Comparison of ENCODE assay signal across 24 cellular contexts in genomic region chr2:210917465-210917864, GRCh38.
"Had no signal": no experiment of that assay in that cellular context is flagged by ENCODE, and none has a peak within 500 bp of the region (broad histone marks: within the 10 kb centered on the region; RNA-seq: fewer than 3 reads in every experiment).

No MANE protein-coding gene starts in this region.

- DNase-seq: activated B cell treated with CpG ODN at 0.5 μM for 24 hours; activated CD4-positive, alpha-beta T cell treated with anti-CD3 and anti-CD28 coated beads for 1 hour; activated CD4-positive, alpha-beta T cell treated with anti-CD3 and anti-CD28 coated beads, Interleukin-2, amount 10 ng/mL, durations not matched to agents 24 days and 14 days; activated CD4-positive, alpha-beta T cell treated with anti-CD3 and anti-CD28 coated beads, Interleukin-2, amount 50 U/mL, for 48 hours; activated CD8-positive, alpha-beta memory T cell treated with anti-CD3 and anti-CD28 coated beads, Interleukin-2, amount 10 ng/mL, durations not matched to agents 7 days and 5 days; activated effector memory CD4-positive, alpha-beta T cell treated with anti-CD3 and anti-CD28 coated beads, Interleukin-2, amount 50 U/mL, for 16 hours; activated naive CD4-positive, alpha-beta T cell treated with Interleukin-2 at 50 U/mL for 16 hours; activated naive CD8-positive, alpha-beta T cell treated with anti-CD3 and anti-CD28 coated beads, Interleukin-2, amount 50 U/mL, for 24 hours; activated T-cell treated with anti-CD3 and anti-CD28 coated beads, Interleukin-2, amount 50 U/mL, for 4 hours; amniotic stem cell; body of pancreas; NCI-H1092; NCI-H1417; NCI-H1930; NCI-H510A treated with DMSO at 0.1 percent for 48 hours; NCI-H69; PC-9; SHP77 treated with DMSO at 0.1 percent for 48 hours; T-helper 17 cell; T-helper 9 cell had no signal

- H3K9ac ChIP-seq: KMS-11 had no signal

- H3K36me3 ChIP-seq: ascending aorta had no signal

- H3K27me3 Mint-ChIP-seq: activated B cell treated with CpG ODN at 0.5 μM for 24 hours; activated CD4-positive, alpha-beta T cell treated with anti-CD3 and anti-CD28 coated beads, Interleukin-2, amount 10 ng/mL, durations not matched to agents 24 days and 14 days; activated CD8-positive, alpha-beta memory T cell treated with anti-CD3 and anti-CD28 coated beads, Interleukin-2, amount 10 ng/mL, durations not matched to agents 7 days and 5 days; activated naive CD8-positive, alpha-beta T cell treated with anti-CD3 and anti-CD28 coated beads, Interleukin-2, amount 50 U/mL, for 24 hours; central memory CD8-positive, alpha-beta T cell; T-helper 17 cell had no signal

- H2AFZ ChIP-seq: PC-9 had no signal

- H3K9me3 ChIP-seq: ascending aorta, body of pancreas had no signal

- H3K4me1 Mint-ChIP-seq: activated B cell treated with CpG ODN at 0.5 μM for 24 hours; activated CD4-positive, alpha-beta T cell treated with anti-CD3 and anti-CD28 coated beads, Interleukin-2, amount 10 ng/mL, durations not matched to agents 24 days and 14 days; activated CD8-positive, alpha-beta memory T cell treated with anti-CD3 and anti-CD28 coated beads, Interleukin-2, amount 10 ng/mL, durations not matched to agents 7 days and 5 days; activated naive CD8-positive, alpha-beta T cell treated with anti-CD3 and anti-CD28 coated beads, Interleukin-2, amount 50 U/mL, for 24 hours; central memory CD8-positive, alpha-beta T cell; T-helper 17 cell had no signal

- H3K27ac Mint-ChIP-seq: activated B cell treated with CpG ODN at 0.5 μM for 24 hours; activated CD4-positive, alpha-beta T cell treated with anti-CD3 and anti-CD28 coated beads, Interleukin-2, amount 10 ng/mL, durations not matched to agents 24 days and 14 days; activated CD8-positive, alpha-beta memory T cell treated with anti-CD3 and anti-CD28 coated beads, Interleukin-2, amount 10 ng/mL, durations not matched to agents 7 days and 5 days; activated naive CD4-positive, alpha-beta T cell treated with anti-CD3 and anti-CD28 coated beads, Interleukin-2, amount 50 U/mL, for 72 hours; activated naive CD8-positive, alpha-beta T cell treated with anti-CD3 and anti-CD28 coated beads, Interleukin-2, amount 50 U/mL, for 24 hours; T-helper 17 cell had no signal

- H3K4me1 ChIP-seq: ascending aorta, body of pancreas had no signal

- ATAC-seq: activated CD8-positive, alpha-beta memory T cell treated with anti-CD3 and anti-CD28 coated beads, Interleukin-2, amount 10 ng/mL, durations not matched to agents 7 days and 5 days; activated naive CD4-positive, alpha-beta T cell treated with anti-CD3 and anti-CD28 coated beads, Interleukin-2, amount 50 U/mL, for 72 hours; activated naive CD8-positive, alpha-beta T cell treated with anti-CD3 and anti-CD28 coated beads, Interleukin-2, amount 50 U/mL, for 24 hours; activated T-cell treated with anti-CD3 and anti-CD28 coated beads, Interleukin-2, amount 50 U/mL, for 4 hours; body of pancreas; T-helper 17 cell had no signal

- H3K27me3 ChIP-seq: ascending aorta, body of pancreas had no signal

- H3K9me3 Mint-ChIP-seq: activated CD4-positive, alpha-beta T cell treated with anti-CD3 and anti-CD28 coated beads, Interleukin-2, amount 10 ng/mL, durations not matched to agents 24 days and 14 days had no signal

- H3K4me3 ChIP-seq: ascending aorta, body of pancreas, PC-9 had no signal

- H3K27ac ChIP-seq: ascending aorta, body of pancreas, KMS-11, PC-9 had no signal

- H3K4me2 ChIP-seq: KMS-11, PC-9 had no signal

- H3K4me3 Mint-ChIP-seq: activated B cell treated with CpG ODN at 0.5 μM for 24 hours; activated CD4-positive, alpha-beta T cell treated with anti-CD3 and anti-CD28 coated beads, Interleukin-2, amount 10 ng/mL, durations not matched to agents 24 days and 14 days; activated CD8-positive, alpha-beta memory T cell treated with anti-CD3 and anti-CD28 coated beads, Interleukin-2, amount 10 ng/mL, durations not matched to agents 7 days and 5 days; activated naive CD8-positive, alpha-beta T cell treated with anti-CD3 and anti-CD28 coated beads, Interleukin-2, amount 50 U/mL, for 24 hours; activated T-cell treated with anti-CD3 and anti-CD28 coated beads, Interleukin-2, amount 50 U/mL, for 4 hours; central memory CD8-positive, alpha-beta T cell; T-helper 17 cell had no signal

- H3K36me3 Mint-ChIP-seq: activated CD8-positive, alpha-beta memory T cell treated with anti-CD3 and anti-CD28 coated beads, Interleukin-2, amount 10 ng/mL, durations not matched to agents 7 days and 5 days; activated naive CD4-positive, alpha-beta T cell treated with anti-CD3 and anti-CD28 coated beads, Interleukin-2, amount 50 U/mL, for 72 hours had no signal
